25 cellular contexts compared by ENCODE assay signal in genomic region chr18:22734812-22735627, GRCh38.
DNase-seq lines count a peak whose midpoint lies in the region; FAIRE-seq and TF ChIP-seq lines count a peak whose summit lies in the region.
"Had no signal": no experiment of that assay in that cellular context is flagged by ENCODE, and none has a peak within 500 bp of the region (broad histone marks: within the 10 kb centered on the region; RNA-seq: fewer than 3 reads in every experiment).

No MANE protein-coding gene starts in this region.

- DNase-seq in MCF 10A (ENCODE audit: unreplicated experiment) (peak; percentile 26), breast epithelium (ENCODE audit: low spot score in 2 of 2) (no peak), OCI-M1 (lab: John Stamatoyannopoulos, UW) (peak; percentile 48), fibroblast of peridontal ligament (ENCODE audit: extremely low read depth) (peak; percentile 92), skeletal muscle cell (ENCODE audit: low read depth) (peak; percentile 80), immature natural killer cell (no peak), GM12891 (ENCODE audit: insufficient read length, low spot score) (no peak)
- DNase-seq in activated effector memory CD4-positive, alpha-beta T cell treated with Interleukin-2 at 50 U/mL for 16 hours: no peak
- DNase-seq: activated B cell treated with CpG ODN at 0.5 μM for 24 hours; activated CD8-positive, alpha-beta T cell treated with anti-CD3 and anti-CD28 coated beads for 36 hours; activated naive CD4-positive, alpha-beta T cell; Calu3; cerebellar nuclear complex; effector CD8-positive, alpha-beta T cell; mammary epithelial cell; NCI-H526 treated with DMSO at 0.1 percent for 48 hours; nucleus accumbens; sigmoid colon; stimulated activated CD4-positive, alpha-beta T cell treated with anti-CD3 and anti-CD28 coated beads, Interleukin-2, amount 100 ng/mL, for 24 hours; T-helper 9 cell had no signal

- no peaks in the 10 kb centered on the region for H3K9me3 Mint-ChIP-seq in MCF 10A (ENCODE audit: unreplicated experiment)
- H3K9me3 Mint-ChIP-seq in immature natural killer cell: no peaks in the 10 kb centered on the region
- H3K9me3 Mint-ChIP-seq: activated B cell treated with CpG ODN at 0.5 μM for 24 hours; activated CD8-positive, alpha-beta T cell treated with anti-CD3 and anti-CD28 coated beads for 36 hours; stimulated activated naive CD8-positive, alpha-beta T cell treated with anti-CD3 and anti-CD28 coated beads, Interleukin-15, Interleukin-2, amounts not matched to agents 100 ng/mL and 50 ng/mL, for 24 hours; type B pancreatic cell had no signal

- H3K27ac Mint-ChIP-seq in MCF 10A (ENCODE audit: low read depth, unreplicated experiment): no peak overlapping the region
- H3K27ac Mint-ChIP-seq in immature natural killer cell: no peak overlapping the region
- H3K27ac Mint-ChIP-seq: activated B cell treated with CpG ODN at 0.5 μM for 24 hours; activated CD8-positive, alpha-beta T cell treated with anti-CD3 and anti-CD28 coated beads for 36 hours; stimulated activated naive CD8-positive, alpha-beta T cell treated with anti-CD3 and anti-CD28 coated beads, Interleukin-15, Interleukin-2, amounts not matched to agents 100 ng/mL and 50 ng/mL, for 24 hours; type B pancreatic cell had no signal

- H3K36me3 Mint-ChIP-seq in MCF 10A (ENCODE audit: insufficient read depth, unreplicated experiment) (no peaks in the 10 kb centered on the region), immature natural killer cell (no peaks in the 10 kb centered on the region)
- H3K36me3 Mint-ChIP-seq: type B pancreatic cell had no signal

- no peaks in the 10 kb centered on the region for H3K36me3 ChIP-seq in breast epithelium
- H3K36me3 ChIP-seq: BLaER1 treated with 17β-estradiol and CSF1 and Interleukin-3, amounts not matched to agents 10 nM and 100 nM; sigmoid colon had no signal

- no peaks in the 10 kb centered on the region for H3K27me3 ChIP-seq in breast epithelium
- H3K27me3 ChIP-seq: BLaER1 treated with 17β-estradiol and CSF1 and Interleukin-3, amounts not matched to agents 10 nM and 100 nM; sigmoid colon had no signal

- no peak for FAIRE-seq in GM12891 (lab: Jason Lieb, UNC)
- FAIRE-seq: islet of Langerhans had no signal

- no TSS peak for BruUV-seq in MCF 10A (replicated peaks; lab: Mats Ljungman, UMichigan)

- H3K27me3 Mint-ChIP-seq in MCF 10A (ENCODE audit: insufficient read depth, unreplicated experiment) (no peaks in the 10 kb centered on the region), immature natural killer cell (ENCODE audit: low read depth in 3 of 3) (peaks cover 0 to 8% (median 3%) of the 10 kb centered on the region in 3 donors)
- H3K27me3 Mint-ChIP-seq: type B pancreatic cell had no signal

- POLR2A ChIA-PET in MCF 10A (lab: Yijun Ruan, JAX): no interaction called here

- no peaks in the 10 kb centered on the region for H3K4me1 ChIP-seq in breast epithelium
- H3K4me1 ChIP-seq: BLaER1 treated with 17β-estradiol and CSF1 and Interleukin-3, amounts not matched to agents 10 nM and 100 nM; sigmoid colon had no signal

- H3K4me3 ChIP-seq in breast epithelium: no peak overlapping the region
- no peak overlapping the region for H3K4me3 ChIP-seq in skeletal muscle cell (ENCODE audit: low read depth, low read length)
- H3K4me3 ChIP-seq: BLaER1 treated with 17β-estradiol and CSF1 and Interleukin-3, amounts not matched to agents 10 nM and 100 nM; sigmoid colon had no signal

- TF ChIP-seq POLR2A in breast epithelium (IDR thresholded peaks at IDR 0.05) (no peak), GM12891 (IDR thresholded peaks at IDR 0.05; ENCODE audit: low read depth, low read length) (no peak)

- H3K9me3 ChIP-seq in breast epithelium: no peaks in the 10 kb centered on the region
- H3K9me3 ChIP-seq: BLaER1 treated with 17β-estradiol and CSF1 and Interleukin-3, amounts not matched to agents 10 nM and 100 nM; sigmoid colon had no signal

- CTCF ChIA-PET in MCF 10A (lab: Yijun Ruan, JAX): no interaction called here

- H3K4me3 Mint-ChIP-seq in MCF 10A (ENCODE audit: unreplicated experiment) (no peak overlapping the region), immature natural killer cell (no peak overlapping the region)
- H3K4me3 Mint-ChIP-seq: activated B cell treated with CpG ODN at 0.5 μM for 24 hours; activated CD8-positive, alpha-beta T cell treated with anti-CD3 and anti-CD28 coated beads for 36 hours; stimulated activated naive CD8-positive, alpha-beta T cell treated with anti-CD3 and anti-CD28 coated beads, Interleukin-15, Interleukin-2, amounts not matched to agents 100 ng/mL and 50 ng/mL, for 24 hours; type B pancreatic cell had no signal

- TF ChIP-seq CTCF in MCF 10A (IDR thresholded peaks at IDR 0.05; ENCODE audit: unreplicated experiment): no peak
- no peak for TF ChIP-seq CTCF in breast epithelium (IDR thresholded peaks at IDR 0.05)

- peak overlapping the region in 1 of 2 donors; percentile 15 for H3K27ac ChIP-seq in breast epithelium
- H3K27ac ChIP-seq: 22Rv1; BLaER1 treated with 17β-estradiol and CSF1 and Interleukin-3, amounts not matched to agents 10 nM and 100 nM; sigmoid colon had no signal

- no peaks in the 10 kb centered on the region for H3K4me1 Mint-ChIP-seq in MCF 10A (ENCODE audit: insufficient read depth, unreplicated experiment)
- peaks cover 0 to 3% of the 10 kb centered on the region in 2 donors for H3K4me1 Mint-ChIP-seq in immature natural killer cell

- intact Hi-C loops in MCF 10A (cut with micrococcal nuclease): no loop called here
- intact Hi-C loops in breast epithelium (cut with DNase I; ENCODE audit: low total_unique reads): no loop called here

TF ChIP-seq in GM12891, 5 proteins besides CTCF, POLR2A, EP300 and RAD21:
- TF ChIP-seq PAX5 (IDR thresholded peaks at IDR 0.05; ENCODE audit: insufficient read depth, low read length, severe bottlenecking): no peak
- TF ChIP-seq POU2F2 (IDR thresholded peaks at IDR 0.05; ENCODE audit: low read depth, low read length): no peak
- no peak for TF ChIP-seq TAF1 (IDR thresholded peaks at IDR 0.05; ENCODE audit: low read depth, low read length)
- no peak for TF ChIP-seq POLR2AphosphoS5 (IDR thresholded peaks at IDR 0.05; ENCODE audit: low read depth, low read length)
- no peak for TF ChIP-seq SPI1 (IDR thresholded peaks at IDR 0.05; ENCODE audit: low read depth, low read length)

Comparison
In these comparisons a context has a peak if more than half of its experiments do, and no peak if none do; other contexts are left out.
1. DNase-seq: peak in MCF 10A (single experiment), OCI-M1 (single experiment), fibroblast of peridontal ligament (single experiment) and skeletal muscle cell (single experiment); none in breast epithelium (0 of 2), immature natural killer cell (0 of 3), GM12891 (single experiment) and activated effector memory CD4-positive, alpha-beta T cell treated with Interleukin-2 at 50 U/mL for 16 hours (single experiment).